ENCODE assay signal across 16 cellular contexts in the genomic region with DNA sequence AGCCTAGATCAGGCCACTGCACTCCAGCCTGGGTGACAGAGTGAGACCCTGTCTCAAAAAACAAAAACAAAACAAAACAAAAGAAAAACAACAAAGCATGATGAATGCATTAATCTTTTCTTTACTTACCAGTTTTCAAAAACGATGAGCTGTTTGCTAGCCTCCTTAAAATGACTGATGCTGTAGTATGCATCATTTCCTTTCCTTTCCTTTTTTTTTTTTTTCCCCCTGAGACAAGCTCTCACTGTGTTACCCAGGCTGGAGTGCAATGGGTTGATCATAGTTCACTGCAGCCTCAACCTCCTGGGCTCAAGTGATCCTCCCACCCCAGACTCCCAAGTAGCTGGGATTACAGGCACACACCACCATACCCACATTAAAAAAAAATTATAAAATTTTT.
A peak's percentile ranks its signal among the peaks of the same experiment; 100 is the strongest.
DNase-seq lines count a peak whose midpoint lies in the region; ATAC-seq and TF ChIP-seq lines count a peak whose summit lies in the region.
"Had no signal": no experiment of that assay in that cellular context is flagged by ENCODE, and none has a peak within 500 bp of the region (broad histone marks: within the 10 kb centered on the region; RNA-seq: fewer than 3 reads in every experiment).

No MANE protein-coding gene starts in this region.

- intact Hi-C loops in left ventricle myocardium inferior (cut with micrococcal nuclease) = no loop called here
- intact Hi-C loops in left cardiac atrium (cut with DNase I) = no loop called here
- intact Hi-C loops in posterior cingulate gyrus (cut with DNase I) = no loop called here

- H3K27me3 ChIP-seq in left ventricle myocardium inferior (ENCODE audit: low read depth) (no peaks in the 10 kb centered on the region), RWPE2 (ENCODE audit: insufficient read depth, poor library complexity, severe bottlenecking) (no peaks in the 10 kb centered on the region), foreskin keratinocyte (no peaks in the 10 kb centered on the region)
- H3K27me3 ChIP-seq: MG63 had no signal

- TF ChIP-seq CTCF in left ventricle myocardium inferior (IDR thresholded peaks at IDR 0.05; ENCODE audit: borderline replicate concordance) = no peak
- no peak for TF ChIP-seq CTCF in RWPE2 (IDR thresholded peaks at IDR 0.05; ENCODE audit: poor library complexity, severe bottlenecking)
- no peak for TF ChIP-seq CTCF in foreskin keratinocyte (conservative IDR thresholded peaks at IDR 0.05)

- no peaks in the 10 kb centered on the region for H3K9me3 ChIP-seq in left ventricle myocardium inferior (replicated peaks)
- H3K9me3 ChIP-seq in RWPE2 (ENCODE audit: severe bottlenecking) = peaks cover 2% of the 10 kb centered on the region
- H3K9me3 ChIP-seq: MG63 had no signal

- ATAC-seq in left cardiac atrium (no peak), RWPE2 (ENCODE audit: low read depth) (no peak), foreskin keratinocyte (no peak)

- H3K36me3 ChIP-seq in left ventricle myocardium inferior (peaks cover 6% of the 10 kb centered on the region), RWPE2 (ENCODE audit: low read depth) (no peaks in the 10 kb centered on the region)
- H3K36me3 ChIP-seq: MG63 had no signal

- no peak for DNase-seq in left ventricle myocardium inferior
- no peak for DNase-seq in left cardiac atrium
- DNase-seq in RWPE2 (ENCODE audit: low spot score) = no peak
- peak in 1 of 2 donors; percentile 23 for DNase-seq in foreskin keratinocyte
- DNase-seq in COLO668 (lab: John Stamatoyannopoulos, UW; ENCODE audit: unreplicated experiment) = no peak
- no peak for DNase-seq in NCI-H128 (lab: John Stamatoyannopoulos, UW; ENCODE audit: unreplicated experiment)
- DNase-seq in SKM-1 (lab: John Stamatoyannopoulos, UW; ENCODE audit: unreplicated experiment) = no peak
- no peak for DNase-seq in posterior cingulate gyrus
- DNase-seq: HFFc6, Kasumi-1, NCI-H1417 treated with DMSO at 0.1 percent for 48 hours, NCI-H187, NCI-H446, NCI-H526, OCI-M1 had no signal

- peaks cover 24% of the 10 kb centered on the region for H3K4me1 ChIP-seq in left ventricle myocardium inferior
- H3K4me1 ChIP-seq in RWPE2 (ENCODE audit: insufficient read depth, poor library complexity, severe bottlenecking) = peaks cover 46% of the 10 kb centered on the region
- H3K4me1 ChIP-seq in foreskin keratinocyte = peaks cover 11% of the 10 kb centered on the region

- peak overlapping the region; percentile 68 for H3K27ac ChIP-seq in left ventricle myocardium inferior (replicated peaks)
- peak overlapping the region; percentile 85 for H3K27ac ChIP-seq in RWPE2 (ENCODE audit: poor library complexity, severe bottlenecking)
- peak overlapping the region; percentile 7 for H3K27ac ChIP-seq in foreskin keratinocyte

- H3K4me3 ChIP-seq in left ventricle myocardium inferior (no peak overlapping the region), RWPE2 (ENCODE audit: severe bottlenecking) (no peak overlapping the region)
- H3K4me3 ChIP-seq: MG63 had no signal

Comparison
In these comparisons a context has a peak if more than half of its experiments do, and no peak if none do; other contexts are left out.
1. H3K27ac ChIP-seq: peak in every context shown above with its lines; median percentile 85 in RWPE2; 68 in left ventricle myocardium inferior; 7 in foreskin keratinocyte.